8 cellular contexts compared by ENCODE assay signal in the genomic region with DNA sequence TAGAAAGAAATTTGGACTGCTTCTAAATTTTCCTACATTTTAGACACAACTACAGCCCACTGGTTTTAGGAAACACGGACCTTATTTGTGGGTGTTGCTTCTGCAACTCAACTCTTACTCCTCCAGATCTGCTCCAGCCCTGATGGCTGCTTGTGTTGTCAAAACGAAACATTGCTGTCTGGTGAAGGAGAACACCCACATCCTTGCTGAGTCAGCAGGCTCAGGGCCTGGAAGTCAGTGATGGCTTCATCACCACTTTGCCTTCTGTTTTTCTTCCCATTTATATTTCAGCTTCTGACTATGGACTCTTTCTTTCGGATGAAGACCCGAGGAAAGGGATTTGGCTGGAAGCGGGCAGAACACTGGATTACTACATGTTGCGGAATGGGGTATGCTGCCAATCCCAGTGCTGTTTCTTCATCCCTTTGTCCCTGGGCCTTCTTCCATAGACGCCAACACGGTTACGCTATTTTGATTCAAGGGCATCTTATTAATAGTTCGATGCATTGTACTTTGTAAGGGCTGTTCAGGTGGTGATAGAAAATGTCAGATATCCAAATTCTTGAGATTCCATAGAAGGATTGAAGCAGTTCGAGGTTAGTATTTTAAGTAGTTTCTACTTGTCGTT.
DNase-seq lines count a peak whose midpoint lies in the region; ATAC-seq and TF ChIP-seq lines count a peak whose summit lies in the region.

No MANE protein-coding gene starts in this region.

- H3K9me3 Mint-ChIP-seq in progenitor cell of endocrine pancreas (ENCODE audit: low read depth), result peaks cover 3% of the 10 kb centered on the region

- H3K36me3 Mint-ChIP-seq in progenitor cell of endocrine pancreas (ENCODE audit: insufficient read depth), result peaks cover 17% of the 10 kb centered on the region

- H3K27me3 Mint-ChIP-seq in progenitor cell of endocrine pancreas, result no peaks in the 10 kb centered on the region

- H3K36me3 ChIP-seq in Peyer's patch, result peaks cover 0 to 32% (median 0%) of the 10 kb centered on the region in 3 donors

- H3K4me3 Mint-ChIP-seq in progenitor cell of endocrine pancreas (ENCODE audit: low read depth), result no peak overlapping the region

- ATAC-seq in GM18909 (IDR thresholded peaks at IDR 0.05; ENCODE audit: poor library complexity, unreplicated experiment) (peak; percentile 76), HG03442 (IDR thresholded peaks at IDR 0.05; ENCODE audit: unreplicated experiment) (peak; percentile 82)

- H3K9me3 ChIP-seq in Peyer's patch, result no peaks in the 10 kb centered on the region

- no peak overlapping the region for H3K27ac Mint-ChIP-seq in progenitor cell of endocrine pancreas

- H3K27ac ChIP-seq in Peyer's patch, result no peak overlapping the region

- TF ChIP-seq CTCF in Peyer's patch (IDR thresholded peaks at IDR 0.05), result no peak
- no peak for TF ChIP-seq CTCF in progenitor cell of endocrine pancreas (IDR thresholded peaks at IDR 0.05; ENCODE audit: unreplicated experiment)

- no peak overlapping the region for H3K4me3 ChIP-seq in Peyer's patch

- no peak for TF ChIP-seq POLR2A in Peyer's patch (IDR thresholded peaks at IDR 0.05)

- no peaks in the 10 kb centered on the region for H3K27me3 ChIP-seq in Peyer's patch

- DNase-seq in A172 (ENCODE audit: low spot score) (peak; percentile 11), globus pallidus (ENCODE audit: low spot score) (peak; percentile 41), Peyer's patch (no peak), HT-29 (ENCODE audit: low spot score) (no peak), progenitor cell of endocrine pancreas (ENCODE audit: low spot score, unreplicated experiment) (no peak), DMS53 treated with DMSO at 0.1 percent for 48 hours (lab: John Stamatoyannopoulos, UW; ENCODE audit: unreplicated experiment) (no peak)

- H3K4me1 Mint-ChIP-seq in progenitor cell of endocrine pancreas (ENCODE audit: low read depth), result peaks cover 8% of the 10 kb centered on the region

- H3K4me1 ChIP-seq in Peyer's patch, result no peaks in the 10 kb centered on the region

Comparison
In these comparisons a context has a peak if more than half of its experiments do, and no peak if none do; other contexts are left out.
1. DNase-seq: peak in A172 (single experiment) and globus pallidus (single experiment); none in Peyer's patch (0 of 3), HT-29 (single experiment), progenitor cell of endocrine pancreas (single experiment) and DMS53 treated with DMSO at 0.1 percent for 48 hours (single experiment).